9 cellular contexts compared by ENCODE assay signal in the genomic region with DNA sequence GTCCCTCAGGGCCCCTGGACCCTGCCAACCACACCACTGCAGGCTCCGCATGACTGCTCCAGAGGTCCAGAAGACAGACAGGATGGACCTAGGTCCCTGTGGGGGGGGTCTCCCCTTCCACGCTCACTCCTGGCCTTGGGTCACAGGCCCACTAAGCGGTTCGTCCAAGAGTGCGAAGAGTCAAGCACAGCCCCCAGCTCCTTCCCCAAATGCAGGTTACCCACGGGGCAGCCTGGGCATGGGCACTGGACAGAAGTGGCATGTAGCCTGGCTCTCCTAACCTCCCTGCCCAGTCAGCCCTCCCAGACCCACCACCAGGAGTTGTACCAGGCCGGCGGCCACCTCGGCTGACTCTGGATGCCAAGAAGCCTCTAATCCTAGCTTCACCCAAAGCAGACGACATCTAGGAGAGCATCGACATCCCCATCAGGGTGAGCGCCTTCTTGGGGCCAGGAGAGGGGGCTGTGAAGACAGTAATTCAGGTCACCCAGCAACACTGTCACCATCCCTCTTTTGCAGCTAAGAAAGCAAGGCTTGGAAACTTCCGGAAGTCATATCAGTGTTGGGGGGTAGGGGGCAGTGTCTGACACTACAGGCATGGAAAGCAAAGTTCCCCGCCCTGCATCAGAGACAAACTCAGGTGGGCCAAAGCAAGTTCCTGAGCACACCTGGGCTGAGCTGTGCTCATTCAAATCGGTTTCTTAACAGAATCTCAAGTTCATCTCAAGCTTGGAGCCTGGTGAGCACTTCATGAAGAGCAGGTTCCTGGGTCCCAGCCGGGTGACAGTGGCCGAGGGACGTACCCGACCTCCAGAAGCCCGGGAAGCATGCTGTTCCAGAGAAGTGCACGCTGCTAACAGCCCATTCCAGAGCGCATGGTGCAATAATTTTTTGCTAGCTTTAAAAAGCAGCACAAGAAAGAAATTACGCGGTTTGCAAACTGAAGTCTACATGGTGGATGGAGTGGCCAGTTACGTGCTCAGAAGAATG.
DNase-seq lines count a peak whose midpoint lies in the region; ATAC-seq and TF ChIP-seq lines count a peak whose summit lies in the region.
"Had no signal": no experiment of that assay in that cellular context is flagged by ENCODE, and none has a peak within 500 bp of the region (broad histone marks: within the 10 kb centered on the region; RNA-seq: fewer than 3 reads in every experiment).

No MANE protein-coding gene starts in this region.

- H3K27ac ChIP-seq in CD4-positive, CD25-positive, alpha-beta regulatory T cell (ENCODE audit: insufficient read depth, low read length, poor library complexity, severe bottlenecking) = peak overlapping the region; percentile 47
- H3K27ac ChIP-seq in MM.1S (ENCODE audit: low read length) (no peak overlapping the region), mesenchymal stem cell (ENCODE audit: low read length, poor library complexity, severe bottlenecking) (no peak overlapping the region)
- H3K27ac ChIP-seq: right atrium auricular region had no signal

- peak; percentile 43 to 47 for ATAC-seq in CD4-positive, CD25-positive, alpha-beta regulatory T cell (ENCODE audit: low read depth in 2 of 2)
- no peak for ATAC-seq in HG02588 (IDR thresholded peaks at IDR 0.05; ENCODE audit: unreplicated experiment)

- no peak overlapping the region for H2BK5ac ChIP-seq in mesenchymal stem cell (ENCODE audit: low read depth, low read length, poor library complexity, severe bottlenecking)

- H2BK120ac ChIP-seq in mesenchymal stem cell (ENCODE audit: low read depth, low read length) = no peak overlapping the region

- H2AK5ac ChIP-seq in mesenchymal stem cell (ENCODE audit: low read length, severe bottlenecking) = peak overlapping the region; percentile 33

- H2AFZ ChIP-seq in MM.1S (ENCODE audit: low read length) (no peak overlapping the region), mesenchymal stem cell (ENCODE audit: low read depth, low read length) (no peak overlapping the region)

- no peak overlapping the region for H2BK12ac ChIP-seq in mesenchymal stem cell (ENCODE audit: low read length in 2 of 2)

- H3K14ac ChIP-seq in mesenchymal stem cell (ENCODE audit: low read length in 2 of 2) = no peak overlapping the region

- no peak overlapping the region for H2BK15ac ChIP-seq in mesenchymal stem cell (ENCODE audit: low read depth, poor library complexity, severe bottlenecking)

- no peak overlapping the region for H3K18ac ChIP-seq in mesenchymal stem cell (ENCODE audit: low read depth in 1 of 2, low read length in 2 of 2)

- H3K27ac Mint-ChIP-seq in CD4-positive, CD25-positive, alpha-beta regulatory T cell = peak overlapping the region; percentile 48 to 85 (median 79)

- no peaks in the 10 kb centered on the region for H3K9me2 ChIP-seq in MM.1S (replicated peaks; ENCODE audit: insufficient read depth, low read length)

- 88% methylated on average over 21 of the region's 25 CpGs for WGBS in mesenchymal stem cell

- peaks cover 17% of the 10 kb centered on the region for H3K36me3 ChIP-seq in CD4-positive, CD25-positive, alpha-beta regulatory T cell (ENCODE audit: control insufficient read depth, insufficient read depth, low read length)
- H3K36me3 ChIP-seq in MM.1S (replicated peaks; ENCODE audit: insufficient read depth, low read length) (no peaks in the 10 kb centered on the region), mesenchymal stem cell (ENCODE audit: control insufficient read depth in 1 of 2, insufficient read depth in 2 of 2, low read depth in 1 of 2, low read length in 2 of 2) (peaks cover 0 to 18% of the 10 kb centered on the region in 2 experiments)
- H3K36me3 ChIP-seq: right atrium auricular region had no signal

- H3K4me1 Mint-ChIP-seq in CD4-positive, CD25-positive, alpha-beta regulatory T cell = peaks cover 24 to 95% (median 64%) of the 10 kb centered on the region in 4 donors

- no peak overlapping the region for H4K91ac ChIP-seq in mesenchymal stem cell (ENCODE audit: low read length)

- H4K8ac ChIP-seq in mesenchymal stem cell (ENCODE audit: low read length) = no peak overlapping the region

- H3K4me3 Mint-ChIP-seq in CD4-positive, CD25-positive, alpha-beta regulatory T cell = peak overlapping the region in 3 of 4 donors; percentile 48 to 69 (median 49)

- peaks cover 97% of the 10 kb centered on the region for H3K4me1 ChIP-seq in CD4-positive, CD25-positive, alpha-beta regulatory T cell (ENCODE audit: control insufficient read depth, insufficient read depth, low read length, poor library complexity, severe bottlenecking)
- H3K4me1 ChIP-seq in MM.1S (ENCODE audit: low read length) (peaks cover 66% of the 10 kb centered on the region), mesenchymal stem cell (ENCODE audit: control insufficient read depth, insufficient read depth, low read depth, low read length) (peaks cover 62% of the 10 kb centered on the region)

- TF ChIP-seq CTCF in MM.1S (IDR thresholded peaks at IDR 0.05; ENCODE audit: low read length) = peak; percentile 25

- H3K79me1 ChIP-seq in mesenchymal stem cell (replicated peaks; ENCODE audit: low read length, poor library complexity, severe bottlenecking) = peaks cover 50% of the 10 kb centered on the region

- no peak overlapping the region for H3K4ac ChIP-seq in mesenchymal stem cell (ENCODE audit: low read depth in 1 of 2, low read length in 2 of 2)

- H3F3A ChIP-seq in MM.1S (ENCODE audit: insufficient read depth, low read length) = peaks cover 19% of the 10 kb centered on the region

- no peak overlapping the region for H3K4me3 ChIP-seq in CD4-positive, CD25-positive, alpha-beta regulatory T cell (ENCODE audit: low read depth, low read length)
- H3K4me3 ChIP-seq in MM.1S (ENCODE audit: low read length) (no peak overlapping the region), mesenchymal stem cell (ENCODE audit: insufficient read depth in 1 of 2, low read depth in 1 of 2, low read length in 2 of 2) (no peak overlapping the region)
- H3K4me3 ChIP-seq: right atrium auricular region had no signal

- no peak overlapping the region for H3K9ac ChIP-seq in MM.1S (ENCODE audit: low read length)
- no peak overlapping the region for H3K9ac ChIP-seq in mesenchymal stem cell (ENCODE audit: low read length)

- H3K4me2 ChIP-seq in MM.1S (ENCODE audit: low read depth, low read length) = no peak overlapping the region
- H3K4me2 ChIP-seq in mesenchymal stem cell (ENCODE audit: low read length, poor library complexity, severe bottlenecking) = no peak overlapping the region

- H3K36me3 Mint-ChIP-seq in CD4-positive, CD25-positive, alpha-beta regulatory T cell = peaks cover 13% of the 10 kb centered on the region

- H3K27me3 ChIP-seq in CD4-positive, CD25-positive, alpha-beta regulatory T cell (ENCODE audit: control insufficient read depth, insufficient read depth, low read length) = no peaks in the 10 kb centered on the region
- H3K27me3 ChIP-seq in MM.1S (replicated peaks; ENCODE audit: insufficient read depth, low read length) (no peaks in the 10 kb centered on the region), mesenchymal stem cell (ENCODE audit: control insufficient read depth in 1 of 2, insufficient read depth in 1 of 2, low read length in 2 of 2) (no peaks in the 10 kb centered on the region)
- H3K27me3 ChIP-seq: right atrium auricular region had no signal

- no peaks in the 10 kb centered on the region for H3K9me3 ChIP-seq in CD4-positive, CD25-positive, alpha-beta regulatory T cell (ENCODE audit: control insufficient read depth in 2 of 2, low read length in 2 of 2)
- H3K9me3 ChIP-seq in MM.1S (replicated peaks; ENCODE audit: insufficient read depth, low read length) (no peaks in the 10 kb centered on the region), mesenchymal stem cell (ENCODE audit: control insufficient read depth, low read length) (no peaks in the 10 kb centered on the region)
- H3K9me3 ChIP-seq: right atrium auricular region had no signal

- no peak overlapping the region for H3K23ac ChIP-seq in mesenchymal stem cell (ENCODE audit: low read length in 2 of 2)

- H3K27me3 Mint-ChIP-seq in CD4-positive, CD25-positive, alpha-beta regulatory T cell = no peaks in the 10 kb centered on the region

- no peaks in the 10 kb centered on the region for H4K20me1 ChIP-seq in MM.1S (ENCODE audit: insufficient read depth, low read length)

- peaks cover 96% of the 10 kb centered on the region for H3K79me2 ChIP-seq in MM.1S (ENCODE audit: low read length)

- H3K9me3 Mint-ChIP-seq in CD4-positive, CD25-positive, alpha-beta regulatory T cell = no peaks in the 10 kb centered on the region

- peak; percentile 42 to 75 (median 63) for DNase-seq in CD4-positive, CD25-positive, alpha-beta regulatory T cell
- DNase-seq in MM.1S = no peak
- peak; percentile 57 for DNase-seq in activated naive CD4-positive, alpha-beta T cell treated with Interleukin-2 at 50 U/mL for 16 hours
- no peak for DNase-seq in mesenchymal stem cell
- DNase-seq in RKO (ENCODE audit: low spot score) = no peak
- no peak for DNase-seq in NCI-H1694 treated with DMSO at 0.1 percent for 48 hours (lab: John Stamatoyannopoulos, UW)
- no peak for DNase-seq in epidermal melanocyte (ENCODE audit: insufficient read length, low spot score)

Comparison
In these comparisons a context has a peak if more than half of its experiments do, and no peak if none do; other contexts are left out.
1. DNase-seq: peak in CD4-positive, CD25-positive, alpha-beta regulatory T cell (3 of 3) and activated naive CD4-positive, alpha-beta T cell treated with Interleukin-2 at 50 U/mL for 16 hours (single experiment); none in MM.1S (single experiment), mesenchymal stem cell (single experiment), RKO (single experiment), NCI-H1694 treated with DMSO at 0.1 percent for 48 hours (single experiment) and epidermal melanocyte (single experiment).